Comparison of ENCODE assay signal across 27 cellular contexts in the genomic region with DNA sequence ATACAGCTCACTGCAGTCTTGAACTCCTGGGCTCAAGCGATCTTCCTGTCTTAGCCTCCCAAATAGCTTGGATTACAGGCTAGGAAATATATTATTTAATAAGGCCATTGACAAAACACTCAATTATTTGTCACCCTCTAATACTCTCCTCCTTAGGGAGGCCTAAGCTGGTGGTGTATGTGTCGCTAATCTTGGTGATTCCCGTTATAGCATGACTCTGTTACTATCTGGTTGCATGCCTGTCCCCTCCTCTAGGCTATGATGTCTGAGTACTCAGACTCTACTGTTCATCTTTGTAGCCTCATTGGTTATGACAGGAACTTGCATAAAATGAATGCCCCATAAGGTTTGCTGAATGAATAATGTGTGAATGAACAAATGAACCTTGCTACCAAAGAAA.
"Had no signal": no experiment of that assay in that cellular context is flagged by ENCODE, and none has a peak within 500 bp of the region (broad histone marks: within the 10 kb centered on the region; RNA-seq: fewer than 3 reads in every experiment).

No MANE protein-coding gene starts in this region.

- H3K4me3 ChIP-seq: heart right ventricle, hepatocyte, lung, neural progenitor cell, ovary, prostate gland, spleen, tibial nerve, upper lobe of left lung, vagina had no signal

- DNase-seq: heart right ventricle; islet precursor cell; left cardiac atrium; mesendoderm; naive B cell; natural killer cell; nephron progenitor cell; ovary; retina; right cardiac atrium; small intestine; spleen; stimulated activated CD4-positive, alpha-beta T cell treated with anti-CD3 and anti-CD28 coated beads, Interleukin-4, amount 100 ng/mL, for 24 hours; stimulated activated naive CD4-positive, alpha-beta T cell; substantia nigra; upper lobe of left lung had no signal

- H3K4me1 ChIP-seq: neural progenitor cell, prostate gland, vagina had no signal

- H3K27me3 Mint-ChIP-seq: naive B cell; stimulated activated naive CD8-positive, alpha-beta T cell treated with anti-CD3 and anti-CD28 coated beads, Interleukin-15, Interleukin-2, amounts not matched to agents 100 ng/mL and 50 ng/mL, for 24 hours had no signal

- H3K27ac ChIP-seq: heart right ventricle, neural progenitor cell, ovary, prostate gland, spleen, tibial nerve, vagina had no signal

- H3K9me3 ChIP-seq: prostate gland, vagina had no signal

- ATAC-seq: heart right ventricle; left cardiac atrium; left lobe of liver; natural killer cell; right cardiac atrium; sciatic nerve; stimulated activated effector memory CD8-positive, alpha-beta T cell treated with anti-CD3 and anti-CD28 coated beads, Interleukin-12 subunit alpha, Interleukin-12 subunit beta, amount 100 ng/mL, for 72 hours had no signal

- H3K4me3 Mint-ChIP-seq: mesothelial cell of epicardium; naive B cell; natural killer cell; nephron progenitor cell; neural progenitor cell; stimulated activated effector memory CD8-positive, alpha-beta T cell treated with anti-CD3 and anti-CD28 coated beads, Interleukin-12 subunit alpha, Interleukin-12 subunit beta, amount 100 ng/mL, for 72 hours; stimulated activated naive CD8-positive, alpha-beta T cell treated with anti-CD3 and anti-CD28 coated beads, Interleukin-15, Interleukin-2, amounts not matched to agents 100 ng/mL and 50 ng/mL, for 24 hours had no signal

- H3K9ac ChIP-seq: neural progenitor cell had no signal

- H3K4me1 Mint-ChIP-seq: natural killer cell; stimulated activated effector memory CD8-positive, alpha-beta T cell treated with anti-CD3 and anti-CD28 coated beads, Interleukin-12 subunit alpha, Interleukin-12 subunit beta, amount 100 ng/mL, for 72 hours had no signal

- H2AFZ ChIP-seq: hepatocyte, neural progenitor cell had no signal

- H3K36me3 ChIP-seq: neural progenitor cell, ovary, prostate gland had no signal

- H3K27ac Mint-ChIP-seq: natural killer cell; nephron progenitor cell; neural progenitor cell; stimulated activated effector memory CD8-positive, alpha-beta T cell treated with anti-CD3 and anti-CD28 coated beads, Interleukin-12 subunit alpha, Interleukin-12 subunit beta, amount 100 ng/mL, for 72 hours; stimulated activated naive CD8-positive, alpha-beta T cell treated with anti-CD3 and anti-CD28 coated beads, Interleukin-15, Interleukin-2, amounts not matched to agents 100 ng/mL and 50 ng/mL, for 24 hours had no signal

- H3K27me3 ChIP-seq: heart right ventricle, hepatocyte, neural progenitor cell, ovary, spleen, tibial nerve, upper lobe of left lung, vagina had no signal

- H3K4me2 ChIP-seq: neural progenitor cell had no signal

- H3K36me3 Mint-ChIP-seq: natural killer cell; stimulated activated effector memory CD8-positive, alpha-beta T cell treated with anti-CD3 and anti-CD28 coated beads, Interleukin-12 subunit alpha, Interleukin-12 subunit beta, amount 100 ng/mL, for 72 hours had no signal
